ENCODE assay signal across 8 cellular contexts in the genomic region with DNA sequence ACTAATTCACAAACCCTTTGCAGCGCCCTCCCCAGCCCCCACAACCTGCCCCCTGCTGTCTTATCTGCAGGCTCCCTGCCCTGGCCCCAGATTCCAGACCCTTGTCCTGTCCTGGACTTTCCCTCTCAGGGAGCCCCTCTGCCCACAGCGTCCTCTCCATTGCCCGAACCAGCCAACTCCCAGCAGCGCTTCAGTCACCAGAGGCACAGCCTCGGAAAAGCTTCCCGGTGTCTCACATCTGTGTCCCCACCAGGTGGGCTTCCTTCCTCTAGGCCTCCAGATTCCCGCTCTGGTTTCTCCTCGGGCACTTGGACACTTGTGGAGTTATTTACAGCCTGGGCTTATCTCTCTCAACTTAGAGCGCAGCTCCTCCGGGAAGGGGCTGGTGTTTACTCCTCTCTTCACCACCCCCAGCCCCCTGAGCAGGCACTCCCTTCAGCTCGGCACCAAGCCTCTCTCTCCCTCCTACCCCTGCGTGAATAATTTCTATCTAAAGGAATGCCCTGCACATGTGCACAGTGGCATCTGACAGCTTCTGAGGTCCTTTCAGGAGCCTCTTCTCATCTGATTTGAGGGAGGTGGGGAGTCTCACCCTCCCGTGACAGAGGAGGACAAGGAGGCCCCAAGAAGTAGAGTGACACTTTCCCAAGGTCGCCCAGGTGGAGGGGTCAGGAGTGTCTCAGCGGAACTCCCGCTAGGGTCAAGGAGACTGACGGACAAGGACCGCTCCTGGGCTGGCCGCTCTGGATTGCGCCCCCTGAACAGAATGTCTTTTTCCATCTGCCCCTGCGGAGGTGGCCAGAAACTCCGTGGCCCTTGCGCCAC. TPM values are rescaled to one million over a fixed set of nuclear protein-coding genes. Genes with fewer than 3 reads are reported as not detected.
DNase-seq lines count a peak whose midpoint lies in the region; ATAC-seq and TF ChIP-seq lines count a peak whose summit lies in the region.
"Had no signal": no experiment of that assay in that cellular context is flagged by ENCODE, and none has a peak within 500 bp of the region (broad histone marks: within the 10 kb centered on the region; RNA-seq: fewer than 3 reads in every experiment).

No MANE protein-coding gene starts in this region.

- no peak overlapping the region for H3K18ac ChIP-seq in H9 (ENCODE audit: insufficient read length, low read depth, low read length)

- H3K36me3 ChIP-seq in skeletal muscle satellite cell (ENCODE audit: insufficient read depth, low read length) = no peaks in the 10 kb centered on the region

- no peak overlapping the region for H2AK5ac ChIP-seq in H9 (ENCODE audit: insufficient read length, low read length)

- H4K8ac ChIP-seq in H9 (replicated peaks; ENCODE audit: insufficient read length, low read depth, low read length) = no peak overlapping the region

- TF ChIP-seq CTCF in H9 (conservative IDR thresholded peaks at IDR 0.05) (no peak), activated B cell treated with CpG ODN at 0.5 μM for 24 hours (IDR thresholded peaks at IDR 0.05) (no peak)

- no peak overlapping the region for H3K4me3 ChIP-seq in skeletal muscle satellite cell (ENCODE audit: low read length)

- no peak overlapping the region for H3K14ac ChIP-seq in H9 (ENCODE audit: insufficient read depth, low read length)

- H3K27ac ChIP-seq in H9 (ENCODE audit: insufficient read length, low read depth, low read length) = no peak overlapping the region

- peaks cover 58% of the 10 kb centered on the region for H3K27me3 ChIP-seq in H9 (ENCODE audit: insufficient read depth, low read length)
- peaks cover 68% of the 10 kb centered on the region for H3K27me3 ChIP-seq in skeletal muscle satellite cell (ENCODE audit: control insufficient read depth, insufficient read depth, low read length)

- peak overlapping the region; percentile 53 to 84 for H3K4me3 Mint-ChIP-seq in H9
- H3K4me3 Mint-ChIP-seq in activated B cell treated with CpG ODN at 0.5 μM for 24 hours = peak overlapping the region; percentile 86

- peaks cover 24% of the 10 kb centered on the region for H3K23me2 ChIP-seq in H9 (ENCODE audit: insufficient read length, low read depth, low read length, poor library complexity, severe bottlenecking)

- CTCF ChIA-PET in activated B cell treated with CpG ODN at 0.5 μM for 24 hours (lab: Charles Lee) = no interaction called here

- H2BK5ac ChIP-seq in H9 (ENCODE audit: insufficient read length, low read length) = no peak overlapping the region

- H3K27me3 Mint-ChIP-seq in H9 (ENCODE audit: low read depth) (peaks cover 93% of the 10 kb centered on the region), activated B cell treated with CpG ODN at 0.5 μM for 24 hours (peaks cover 27% of the 10 kb centered on the region)

- no peak overlapping the region for H4K5ac ChIP-seq in H9 (ENCODE audit: insufficient read length, low read depth, low read length)

- H3K9ac ChIP-seq in H9 (ENCODE audit: extremely low read depth, insufficient read length, low read length) (no peak overlapping the region), skeletal muscle satellite cell (ENCODE audit: low read depth, low read length) (no peak overlapping the region)

- H3K4me1 Mint-ChIP-seq in H9 (peaks cover 11 to 18% of the 10 kb centered on the region in 2 experiments), activated B cell treated with CpG ODN at 0.5 μM for 24 hours (peaks cover 21% of the 10 kb centered on the region)

- H3K4me2 ChIP-seq in H9 (ENCODE audit: insufficient read depth, insufficient read length, low read length) (peak overlapping the region; percentile 49), skeletal muscle satellite cell (ENCODE audit: low read length) (peak overlapping the region; percentile 95)

- no peak overlapping the region for H3K23ac ChIP-seq in H9 (ENCODE audit: insufficient read length, low read depth, low read length)

- no peak overlapping the region for H3K4ac ChIP-seq in H9 (ENCODE audit: low read depth, low read length)

- H3K36me3 Mint-ChIP-seq in H9 (ENCODE audit: insufficient read depth in 1 of 3, low read depth in 3 of 3) (no peaks in the 10 kb centered on the region; a peak in 1 of 7 replicates), activated B cell treated with CpG ODN at 0.5 μM for 24 hours (ENCODE audit: low read depth) (no peaks in the 10 kb centered on the region)

- DNase-seq in H9 (no peak), activated B cell treated with CpG ODN at 0.5 μM for 24 hours (no peak), left ventricle myocardium superior (peak; percentile 17), SKM-1 treated with dmso at 0.1 percent for 144 hours (lab: John Stamatoyannopoulos, UW; ENCODE audit: unreplicated experiment) (no peak)
- DNase-seq in stimulated activated CD4-positive, alpha-beta T cell treated with anti-CD3 and anti-CD28 coated beads, Interleukin-2, amount 100 ng/mL, for 48 hours = no peak
- DNase-seq: NCI-H446 had no signal

- H2BK15ac ChIP-seq in H9 (ENCODE audit: low read depth, low read length) = no peak overlapping the region

- H2BK20ac ChIP-seq in H9 (ENCODE audit: low read depth, low read length, poor library complexity, severe bottlenecking) = no peak overlapping the region

- no peak overlapping the region for H2BK120ac ChIP-seq in H9 (ENCODE audit: low read depth, low read length, poor library complexity, severe bottlenecking)

- POLR2A ChIA-PET in activated B cell treated with CpG ODN at 0.5 μM for 24 hours (lab: Charles Lee) = no interaction called here

- H3K9me3 Mint-ChIP-seq in H9 (peaks cover 0 to 6% of the 10 kb centered on the region in 2 experiments; a peak in 2 of 5 replicates), activated B cell treated with CpG ODN at 0.5 μM for 24 hours (no peaks in the 10 kb centered on the region)

- H4K91ac ChIP-seq in H9 (ENCODE audit: insufficient read length, low read depth, low read length) = no peak overlapping the region

- no peak overlapping the region for H2BK12ac ChIP-seq in H9 (ENCODE audit: insufficient read length, low read depth, low read length)

- no peaks in the 10 kb centered on the region for H3K79me1 ChIP-seq in H9 (ENCODE audit: insufficient read depth, low read depth, low read length, poor library complexity, severe bottlenecking)

- H3K9me3 ChIP-seq in H9 (ENCODE audit: control insufficient read depth, low read depth, low read length) (no peaks in the 10 kb centered on the region), skeletal muscle satellite cell (replicated peaks; ENCODE audit: low read length) (no peaks in the 10 kb centered on the region)

- H4K20me1 ChIP-seq in H9 (ENCODE audit: control insufficient read depth, insufficient read depth, insufficient read length) = no peaks in the 10 kb centered on the region

- ATAC-seq in activated B cell treated with CpG ODN at 0.5 μM for 24 hours (ENCODE audit: low read depth) = no peak
- ATAC-seq in left ventricle myocardium superior = no peak
- ATAC-seq in HG03439 (IDR thresholded peaks at IDR 0.05; ENCODE audit: unreplicated experiment) = no peak

- H3K4me1 ChIP-seq in H9 (ENCODE audit: insufficient read depth, low read length) = no peaks in the 10 kb centered on the region
- H3K4me1 ChIP-seq in skeletal muscle satellite cell (ENCODE audit: control insufficient read depth, insufficient read depth, low read length) = peaks cover 33% of the 10 kb centered on the region

- intact Hi-C loops in activated B cell treated with CpG ODN at 0.5 μM for 24 hours (cut with micrococcal nuclease) (loop anchor here (2.0 to 10.0 kb wide), 5 partner anchors 53 to 801 kb away; no protein-coding TSS in a partner anchor), left ventricle myocardium superior (cut with micrococcal nuclease) (no loop called here)

- H3K27ac Mint-ChIP-seq in H9 (no peak overlapping the region), activated B cell treated with CpG ODN at 0.5 μM for 24 hours (peak overlapping the region; percentile 18)

- no peak overlapping the region for H2AFZ ChIP-seq in H9 (ENCODE audit: low read length)

- H3K56ac ChIP-seq in H9 (ENCODE audit: insufficient read length, low read depth, low read length) = no peak overlapping the region

- no CpG with 5 or more reads among the region's 23 CpGs for WGBS in H9 (ENCODE audit: extremely low coverage, insufficient read length, low lambda C conversion rate)

- no peak overlapping the region for H3T11ph ChIP-seq in H9 (ENCODE audit: low read length)

- no peaks in the 10 kb centered on the region for H3K79me2 ChIP-seq in H9 (ENCODE audit: insufficient read depth, low read length)

RNA-seq across cellular contexts. Expression of gene WNT11, which starts 0.8 kb away (rescaled TPM):
- 0.18 TPM in 1 of 2 replicates, not detected in the other for total RNA-seq in H9 (2021)
- 0.16 and 0.37 TPM in 2 replicates for total RNA-seq in activated B cell treated with CpG ODN at 0.5 μM for 24 hours
- 15.2 TPM for total RNA-seq in left ventricle myocardium superior
- total RNA-seq in skeletal muscle satellite cell (2012; rRNA removed) = under 0.01 and 0.87 TPM in 2 replicates

Comparison
In these comparisons a context has a peak if more than half of its experiments do, and no peak if none do; other contexts are left out.
1. RNA of gene WNT11, which starts 0.8 kb away (total RNA-seq): 15.2 TPM in left ventricle myocardium superior (single experiment); 0.16 to 0.37 TPM in activated B cell treated with CpG ODN at 0.5 μM for 24 hours and 0.18 TPM in H9; every median in the first group is over 10 times any median in the second.